In genomic region chr10:85851300-85851699, GRCh38 we compare ENCODE assay signal across 22 cellular contexts.
A peak's percentile ranks its signal among the peaks of the same experiment; 100 is the strongest.
DNase-seq lines count a peak whose midpoint lies in the region; ATAC-seq and TF ChIP-seq lines count a peak whose summit lies in the region.
"Had no signal": no experiment of that assay in that cellular context is flagged by ENCODE, and none has a peak within 500 bp of the region (broad histone marks: within the 10 kb centered on the region; RNA-seq: fewer than 3 reads in every experiment).

No MANE protein-coding gene starts in this region.

- no peaks in the 10 kb centered on the region for H3K4me1 ChIP-seq in right cardiac atrium (ENCODE audit: control insufficient read depth, insufficient read depth, low read length)
- H3K4me1 ChIP-seq: right atrium auricular region had no signal

- TF ChIP-seq CTCF in chondrocyte (IDR thresholded peaks at IDR 0.05) (peak; percentile 37), mesothelial cell of epicardium (IDR thresholded peaks at IDR 0.05; ENCODE audit: unreplicated experiment) (no peak)

- no peaks in the 10 kb centered on the region for H3K9me3 ChIP-seq in right cardiac atrium (ENCODE audit: control insufficient read depth, low read length)

- H3K9me3 Mint-ChIP-seq in chondrocyte (ENCODE audit: low read depth) (peaks cover 11% of the 10 kb centered on the region), mesothelial cell of epicardium (peaks cover 16% of the 10 kb centered on the region)
- H3K9me3 Mint-ChIP-seq: activated naive CD8-positive, alpha-beta T cell treated with anti-CD3 and anti-CD28 coated beads, Interleukin-2, amount 50 U/mL, for 24 hours; activated T-helper 17 cell treated with anti-CD3 and anti-CD28 coated beads, Interleukin-2, amount 50 U/mL, for 72 hours had no signal

- H3K4me3 ChIP-seq in right cardiac atrium (ENCODE audit: low read length), result no peak overlapping the region
- H3K4me3 ChIP-seq: right atrium auricular region, tibial nerve had no signal

- H3K27ac ChIP-seq in right cardiac atrium (ENCODE audit: low read length), result no peak overlapping the region
- H3K27ac ChIP-seq: C4-2B, right atrium auricular region, tibial nerve had no signal

- intact Hi-C loops in right cardiac atrium (cut with DNase I), result no loop called here

- no peaks in the 10 kb centered on the region for H3K27me3 Mint-ChIP-seq in chondrocyte (ENCODE audit: low read depth)
- peaks cover 2% of the 10 kb centered on the region for H3K27me3 Mint-ChIP-seq in mesothelial cell of epicardium (ENCODE audit: low read depth)
- H3K27me3 Mint-ChIP-seq: activated naive CD8-positive, alpha-beta T cell treated with anti-CD3 and anti-CD28 coated beads, Interleukin-2, amount 50 U/mL, for 24 hours; activated T-helper 17 cell treated with anti-CD3 and anti-CD28 coated beads, Interleukin-2, amount 50 U/mL, for 72 hours; IgD-negative memory B cell had no signal

- WGBS in right cardiac atrium, result 62% methylated on average over 2 of the region's 2 CpGs

- peak overlapping the region; percentile 78 for H3K27ac Mint-ChIP-seq in chondrocyte (ENCODE audit: unreplicated experiment)
- peak overlapping the region; percentile 39 for H3K27ac Mint-ChIP-seq in mesothelial cell of epicardium
- H3K27ac Mint-ChIP-seq: activated naive CD8-positive, alpha-beta T cell treated with anti-CD3 and anti-CD28 coated beads, Interleukin-2, amount 50 U/mL, for 24 hours; activated T-helper 17 cell treated with anti-CD3 and anti-CD28 coated beads, Interleukin-2, amount 50 U/mL, for 72 hours; IgD-negative memory B cell; stimulated activated naive B cell treated with anti-CD40 and anti-IgM and Interleukin-4, amounts not matched to agents 10 μg/mL and 1 μg/mL and 100 μg/mL, for 72 hours had no signal

- no peaks in the 10 kb centered on the region for H3K27me3 ChIP-seq in right cardiac atrium (ENCODE audit: control insufficient read depth, insufficient read depth)
- H3K27me3 ChIP-seq: right atrium auricular region, tibial nerve had no signal

- ATAC-seq in right cardiac atrium, result no peak
- ATAC-seq: activated naive CD8-positive, alpha-beta T cell treated with anti-CD3 and anti-CD28 coated beads, Interleukin-2, amount 50 U/mL, for 24 hours; activated T-helper 17 cell treated with anti-CD3 and anti-CD28 coated beads, Interleukin-2, amount 50 U/mL, for 72 hours; SK-N-SH treated with all-trans-retinoic acid at 6 μM for 48 hours; stimulated activated naive B cell treated with anti-CD40 and anti-IgM and Interleukin-4, amounts not matched to agents 10 μg/mL and 1 μg/mL and 100 μg/mL, for 72 hours had no signal

- H3K4me3 Mint-ChIP-seq in chondrocyte (ENCODE audit: unreplicated experiment) (no peak overlapping the region), mesothelial cell of epicardium (no peak overlapping the region)
- H3K4me3 Mint-ChIP-seq: activated naive CD8-positive, alpha-beta T cell treated with anti-CD3 and anti-CD28 coated beads, Interleukin-2, amount 50 U/mL, for 24 hours; activated T-helper 17 cell treated with anti-CD3 and anti-CD28 coated beads, Interleukin-2, amount 50 U/mL, for 72 hours; IgD-negative memory B cell; stimulated activated naive B cell treated with anti-CD40 and anti-IgM and Interleukin-4, amounts not matched to agents 10 μg/mL and 1 μg/mL and 100 μg/mL, for 72 hours had no signal

- H3K4me1 Mint-ChIP-seq in chondrocyte (ENCODE audit: low read depth) (peaks cover 45% of the 10 kb centered on the region), mesothelial cell of epicardium (peaks cover 11% of the 10 kb centered on the region)
- H3K4me1 Mint-ChIP-seq: activated naive CD8-positive, alpha-beta T cell treated with anti-CD3 and anti-CD28 coated beads, Interleukin-2, amount 50 U/mL, for 24 hours; activated T-helper 17 cell treated with anti-CD3 and anti-CD28 coated beads, Interleukin-2, amount 50 U/mL, for 72 hours; IgD-negative memory B cell; stimulated activated naive B cell treated with anti-CD40 and anti-IgM and Interleukin-4, amounts not matched to agents 10 μg/mL and 1 μg/mL and 100 μg/mL, for 72 hours had no signal

- H3K36me3 Mint-ChIP-seq in chondrocyte (ENCODE audit: low read depth) (no peaks in the 10 kb centered on the region), mesothelial cell of epicardium (no peaks in the 10 kb centered on the region)
- H3K36me3 Mint-ChIP-seq: stimulated activated naive B cell treated with anti-CD40 and anti-IgM and Interleukin-4, amounts not matched to agents 10 μg/mL and 1 μg/mL and 100 μg/mL, for 72 hours had no signal

- peak in 2 of 3 experiments; percentile 0 to 5 for DNase-seq in NCI-H1417 (lab: John Stamatoyannopoulos, UW)
- DNase-seq in NCI-H1417 treated with DMSO at 0.1 percent for 48 hours (lab: John Stamatoyannopoulos, UW), result no peak
- DNase-seq in NCI-H2029 (lab: John Stamatoyannopoulos, UW), result peak; percentile 14
- DNase-seq in chondrocyte (ENCODE audit: low spot score), result no peak
- no peak for DNase-seq in mesothelial cell of epicardium (ENCODE audit: low spot score in 2 of 2, unreplicated experiment in 2 of 2)
- no peak for DNase-seq in germinal center (ENCODE audit: low spot score)
- no peak for DNase-seq in NCI-H1092 (lab: John Stamatoyannopoulos, UW)
- no peak for DNase-seq in right cardiac atrium
- DNase-seq: activated naive CD8-positive, alpha-beta T cell treated with anti-CD3 and anti-CD28 coated beads, Interleukin-2, amount 50 U/mL, for 24 hours; central memory CD4-positive, alpha-beta T cell; foreskin fibroblast; H7; NCI-H2171 treated with DMSO at 0.1 percent for 48 hours; nucleus accumbens; stimulated activated naive B cell treated with anti-CD40 and anti-IgM and Interleukin-4, amounts not matched to agents 10 μg/mL and 1 μg/mL and 100 μg/mL, for 72 hours; T-helper 9 cell had no signal

Comparison
In these comparisons a context has a peak if more than half of its experiments do, and no peak if none do; other contexts are left out.
1. DNase-seq: peak in NCI-H1417 (2 of 3) and NCI-H2029 (single experiment); none in NCI-H1417 treated with DMSO at 0.1 percent for 48 hours (single experiment), chondrocyte (single experiment), mesothelial cell of epicardium (0 of 2), germinal center (single experiment), NCI-H1092 (single experiment) and right cardiac atrium (0 of 3).